19 cellular contexts compared by ENCODE assay signal in the genomic region with DNA sequence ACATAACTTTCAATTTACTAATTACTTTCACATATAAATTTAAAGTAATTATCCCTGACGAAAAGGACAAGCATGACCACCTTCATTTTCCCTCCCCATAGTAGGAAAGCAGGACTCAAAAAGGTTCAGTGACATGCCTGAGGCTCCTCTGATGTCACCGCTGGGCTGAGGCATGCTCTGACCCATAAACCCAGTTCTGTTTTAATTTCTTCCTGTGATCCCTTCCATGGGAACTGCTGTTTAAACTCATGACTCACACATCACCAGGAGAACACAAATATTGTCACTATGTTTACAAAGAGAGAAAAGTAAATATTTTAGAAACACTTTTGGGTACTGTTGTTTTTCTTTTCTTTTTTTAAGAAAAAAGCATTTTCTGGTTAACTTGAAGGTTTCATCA. TPM values are rescaled to one million over a fixed set of nuclear protein-coding genes. Genes with fewer than 3 reads are reported as not detected.
A peak's percentile ranks its signal among the peaks of the same experiment; 100 is the strongest.
DNase-seq lines count a peak whose midpoint lies in the region; ATAC-seq and TF ChIP-seq lines count a peak whose summit lies in the region.
"Had no signal": no experiment of that assay in that cellular context is flagged by ENCODE, and none has a peak within 500 bp of the region (broad histone marks: within the 10 kb centered on the region; RNA-seq: fewer than 3 reads in every experiment).

No MANE protein-coding gene starts in this region.

- POLR2A ChIA-PET in MCF 10A (lab: Yijun Ruan, JAX) = interaction anchor here (0.7 kb wide), 1 partner anchor 60 kb away, joined by 3 read pairs; no protein-coding TSS in a partner anchor

- 21% methylated on average over 2 of the region's 2 CpGs for WGBS in right lobe of liver (ENCODE audit: insufficient coverage, low coverage, low lambda C conversion rate, missing lambda C conversion rate)

- H3K9me3 Mint-ChIP-seq in MCF 10A (ENCODE audit: unreplicated experiment) = no peaks in the 10 kb centered on the region
- H3K9me3 Mint-ChIP-seq: activated T-helper 17 cell treated with anti-CD3 and anti-CD28 coated beads, Interleukin-2, amount 50 U/mL, for 72 hours; immature natural killer cell had no signal

- DNase-seq in DMS53 treated with DMSO at 0.1 percent for 48 hours (lab: John Stamatoyannopoulos, UW; ENCODE audit: unreplicated experiment) (peak; percentile 92), NCI-H2196 (lab: John Stamatoyannopoulos, UW; ENCODE audit: unreplicated experiment) (peak; percentile 25), MCF 10A (ENCODE audit: unreplicated experiment) (peak; percentile 85), right lobe of liver (peak in 1 of 3 donors; percentile 71), HK-2 (ENCODE audit: unreplicated experiment) (no peak), uterus (no peak), superior temporal gyrus (ENCODE audit: extremely low spot score) (no peak)
- DNase-seq: activated CD4-positive, alpha-beta T cell treated with anti-CD3 and anti-CD28 coated beads for 4 hours; COR-L47; GOT3; immature natural killer cell; Kasumi-1; naive B cell; NCI-H446 treated with DMSO at 0.1 percent for 48 hours had no signal

- H3K4me1 ChIP-seq in right lobe of liver (peaks cover 0 to 6% (median 1%) of the 10 kb centered on the region in 4 donors), uterus (no peaks in the 10 kb centered on the region)
- H3K4me1 ChIP-seq: breast epithelium had no signal

- H3K36me3 ChIP-seq in right lobe of liver (no peaks in the 10 kb centered on the region), uterus (no peaks in the 10 kb centered on the region)
- H3K36me3 ChIP-seq: breast epithelium had no signal

- TF ChIP-seq POLR2A in right lobe of liver (IDR thresholded peaks at IDR 0.05) (no peak), uterus (IDR thresholded peaks at IDR 0.05) (no peak)

- H3K4me3 ChIP-seq in right lobe of liver (no peak overlapping the region), uterus (no peak overlapping the region)
- H3K4me3 ChIP-seq: breast epithelium, SK-N-MC had no signal

- no peak for TF ChIP-seq CTCF in MCF 10A (IDR thresholded peaks at IDR 0.05; ENCODE audit: unreplicated experiment)
- TF ChIP-seq CTCF in right lobe of liver (IDR thresholded peaks at IDR 0.05) = no peak
- no peak for TF ChIP-seq CTCF in uterus (IDR thresholded peaks at IDR 0.05)

- H3K27ac Mint-ChIP-seq in MCF 10A (ENCODE audit: low read depth, unreplicated experiment) = peak overlapping the region; percentile 86
- H3K27ac Mint-ChIP-seq: activated T-helper 17 cell treated with anti-CD3 and anti-CD28 coated beads, Interleukin-2, amount 50 U/mL, for 72 hours; immature natural killer cell; naive B cell had no signal

- CTCF ChIA-PET in MCF 10A (lab: Yijun Ruan, JAX) = interaction anchor here (1.2 to 2.0 kb wide), 2 partner anchors 364 to 400 kb away, joined by 3 to 7 read pairs; no protein-coding TSS in a partner anchor

- H3K27me3 ChIP-seq in right lobe of liver (no peaks in the 10 kb centered on the region), uterus (peaks cover 0 to 6% of the 10 kb centered on the region in 2 donors)

- H3K4me3 Mint-ChIP-seq in MCF 10A (ENCODE audit: unreplicated experiment) = no peak overlapping the region
- H3K4me3 Mint-ChIP-seq: activated T-helper 17 cell treated with anti-CD3 and anti-CD28 coated beads, Interleukin-2, amount 50 U/mL, for 72 hours; immature natural killer cell; naive B cell had no signal

- intact Hi-C loops in MCF 10A (cut with micrococcal nuclease) = no loop called here
- intact Hi-C loops in right lobe of liver (cut with DNase I) = no loop called here
- intact Hi-C loops in uterus (cut with DNase I; ENCODE audit: low total_unique reads) = no loop called here

- H3K27me3 Mint-ChIP-seq in MCF 10A (ENCODE audit: insufficient read depth, unreplicated experiment) = no peaks in the 10 kb centered on the region

- no peaks in the 10 kb centered on the region for H3K9me3 ChIP-seq in right lobe of liver
- H3K9me3 ChIP-seq in uterus = no peaks in the 10 kb centered on the region
- H3K9me3 ChIP-seq: breast epithelium had no signal

- peaks cover 9% of the 10 kb centered on the region for H3K4me1 Mint-ChIP-seq in MCF 10A (ENCODE audit: insufficient read depth, unreplicated experiment)
- H3K4me1 Mint-ChIP-seq: activated T-helper 17 cell treated with anti-CD3 and anti-CD28 coated beads, Interleukin-2, amount 50 U/mL, for 72 hours; immature natural killer cell had no signal

- no peaks in the 10 kb centered on the region for H3K36me3 Mint-ChIP-seq in MCF 10A (ENCODE audit: insufficient read depth, unreplicated experiment)

- H3K27ac ChIP-seq in right lobe of liver = no peak overlapping the region
- no peak overlapping the region for H3K27ac ChIP-seq in uterus
- H3K27ac ChIP-seq: SK-N-MC had no signal

- ATAC-seq in right lobe of liver (peak; percentile 90 to 99 (median 94)), HG03442 (IDR thresholded peaks at IDR 0.05; ENCODE audit: unreplicated experiment) (no peak)
- ATAC-seq: activated T-helper 17 cell treated with anti-CD3 and anti-CD28 coated beads, Interleukin-2, amount 50 U/mL, for 72 hours; sciatic nerve had no signal

- BruUV-seq in MCF 10A (replicated peaks; lab: Mats Ljungman, UMichigan) = no TSS peak

RNA-seq across cellular contexts. Expression of gene NR2E1, which starts 38.0 kb away (rescaled TPM):
- total RNA-seq in MCF 10A (2022) (not detected in 2 replicates), right lobe of liver (not detected), uterus (not detected)
- total RNA-seq: activated T-helper 17 cell treated with anti-CD3 and anti-CD28 coated beads, Interleukin-2, amount 50 U/mL, for 72 hours; sciatic nerve had no signal

RNA-seq across cellular contexts. Expression of gene OSTM1, which starts 53.3 kb away (rescaled TPM):
- 35.5 and 71.8 TPM in 2 replicates for total RNA-seq in MCF 10A (2022)
- 10 to 100 TPM; 13.1 to 31.6 (median 19.7) TPM for total RNA-seq in right lobe of liver
- 10 to 100 TPM; 26.2 to 92.5 (median 53.7) TPM for total RNA-seq in uterus

Comparison
In these comparisons a context has a peak if more than half of its experiments do, and no peak if none do; other contexts are left out.
1. DNase-seq: peak in DMS53 treated with DMSO at 0.1 percent for 48 hours (single experiment), NCI-H2196 (single experiment) and MCF 10A (single experiment); none in HK-2 (single experiment), uterus (0 of 2) and superior temporal gyrus (single experiment).